10 cellular contexts compared by ENCODE assay signal in the genomic region with DNA sequence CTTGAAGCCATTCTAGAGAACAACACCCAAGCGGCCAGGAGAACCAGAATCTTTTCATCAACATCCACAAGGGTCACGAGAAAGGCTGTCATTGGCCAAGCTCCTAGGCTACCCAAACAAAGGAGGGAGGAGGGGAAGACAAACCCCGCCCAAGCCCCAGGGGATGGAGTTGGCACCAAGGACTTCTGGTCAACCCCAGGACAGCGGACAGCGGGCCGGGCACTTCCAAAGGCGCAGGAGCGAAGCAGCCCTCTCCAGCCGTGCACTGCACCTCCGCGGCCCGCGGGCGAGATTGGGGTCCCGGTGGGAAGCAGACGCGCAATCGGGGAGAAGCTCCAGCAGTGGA. TPM values are rescaled to one million over a fixed set of nuclear protein-coding genes. Genes with fewer than 3 reads are reported as not detected.
A peak's percentile ranks its signal among the peaks of the same experiment; 100 is the strongest.
DNase-seq lines count a peak whose midpoint lies in the region; ATAC-seq and TF ChIP-seq lines count a peak whose summit lies in the region.
"Had no signal": no experiment of that assay in that cellular context is flagged by ENCODE, and none has a peak within 500 bp of the region (broad histone marks: within the 10 kb centered on the region; RNA-seq: fewer than 3 reads in every experiment).

A gene (plus strand): TSS at position 192 of the 346 bp plus-strand sequence. CDS start 395 bp downstream, outside the sequence.

- peak within 1 kb of the TSS; percentile 46 for H3K4me3 Mint-ChIP-seq in natural killer cell treated with Interleukin-12 subunit alpha and Interleukin-12 subunit beta and Interleukin-15 and Interleukin-18, amount 100 ng/mL, for 72 hours

- H3K4me1 ChIP-seq in esophagus squamous epithelium: peaks cover 9 to 29% (median 15%) of the 10 kb centered on the region in 3 donors
- H3K4me1 ChIP-seq in HAP-1: no peaks in the 10 kb centered on the region

- H3K27me3 Mint-ChIP-seq in natural killer cell treated with Interleukin-12 subunit alpha and Interleukin-12 subunit beta and Interleukin-15 and Interleukin-18, amount 100 ng/mL, for 72 hours: peaks cover 31 to 54% of the 10 kb centered on the region in 2 donors

- H3K36me3 ChIP-seq in esophagus squamous epithelium (no peaks in the 10 kb centered on the region), HAP-1 (replicated peaks) (no peaks in the 10 kb centered on the region)
- H3K36me3 ChIP-seq: neutrophil, SJCRH30 had no signal

- H3K9me3 Mint-ChIP-seq in natural killer cell treated with Interleukin-12 subunit alpha and Interleukin-12 subunit beta and Interleukin-15 and Interleukin-18, amount 100 ng/mL, for 72 hours: no peaks in the 10 kb centered on the region

- H3K27ac Mint-ChIP-seq in natural killer cell treated with Interleukin-12 subunit alpha and Interleukin-12 subunit beta and Interleukin-15 and Interleukin-18, amount 100 ng/mL, for 72 hours: no peak within 1 kb of the TSS

- peaks cover 6 to 76% (median 11%) of the 10 kb centered on the region in 4 donors for H3K27me3 ChIP-seq in esophagus squamous epithelium
- H3K27me3 ChIP-seq in HAP-1 (ENCODE audit: low read depth): peaks cover 8% of the 10 kb centered on the region
- H3K27me3 ChIP-seq: SJCRH30 had no signal

- no peak for TF ChIP-seq POLR2A in esophagus squamous epithelium (IDR thresholded peaks at IDR 0.05)

- H3K9me3 ChIP-seq in esophagus squamous epithelium (no peaks in the 10 kb centered on the region), HAP-1 (no peaks in the 10 kb centered on the region)
- H3K9me3 ChIP-seq: neutrophil, SJCRH30 had no signal

- TF ChIP-seq CTCF in esophagus squamous epithelium (IDR thresholded peaks at IDR 0.05): no peak
- no peak for TF ChIP-seq CTCF in GM10248 (IDR thresholded peaks at IDR 0.05; ENCODE audit: control extremely low read depth, extremely low read depth, low read depth, missing control alignments)

- peak within 1 kb of the TSS; percentile 8 to 76 (median 50) for H3K27ac ChIP-seq in esophagus squamous epithelium
- H3K27ac ChIP-seq: neutrophil, SJCRH30 had no signal

- DNase-seq in Right ventricle myocardium inferior (ENCODE audit: missing footprints) (no peak), cardiac septum (ENCODE audit: low spot score) (no peak), esophagus squamous epithelium (lab: John Stamatoyannopoulos, UW) (no peak), GM10248 (ENCODE audit: extremely low spot score) (no peak), HAP-1 (ENCODE audit: low spot score in 2 of 2) (no peak)
- no peak for DNase-seq in natural killer cell treated with Interleukin-12 subunit alpha and Interleukin-12 subunit beta and Interleukin-15 and Interleukin-18, amount 100 ng/mL, for 72 hours (ENCODE audit: low spot score)
- DNase-seq: SJCRH30 had no signal

- intact Hi-C loops in Right ventricle myocardium inferior (cut with DNase I): no loop called here
- intact Hi-C loops in cardiac septum (cut with DNase I): no loop called here
- intact Hi-C loops in esophagus squamous epithelium (cut with DNase I): no loop called here

- 58 to 73% methylated on average over 11 to 12 of the region's 18 CpGs for WGBS in esophagus squamous epithelium, 2 donors

- POLR2A ChIA-PET in GM10248 (lab: Yijun Ruan, JAX): no interaction called here

- H3K4me1 Mint-ChIP-seq in natural killer cell treated with Interleukin-12 subunit alpha and Interleukin-12 subunit beta and Interleukin-15 and Interleukin-18, amount 100 ng/mL, for 72 hours (ENCODE audit: low read depth in 2 of 2): peaks cover 0 to 3% of the 10 kb centered on the region in 2 donors

- in situ Hi-C loops in HAP-1 (cut with MboI; ENCODE audit: low sequenced_read_pairs): no loop called here

- peak; percentile 35 for ATAC-seq in Right ventricle myocardium inferior
- ATAC-seq in natural killer cell treated with Interleukin-12 subunit alpha and Interleukin-12 subunit beta and Interleukin-15 and Interleukin-18, amount 100 ng/mL, for 72 hours: no peak
- no peak for ATAC-seq in GM18517 (IDR thresholded peaks at IDR 0.05; ENCODE audit: unreplicated experiment)
- no peak for ATAC-seq in GM21390 (IDR thresholded peaks at IDR 0.05; ENCODE audit: unreplicated experiment)

- CTCF ChIA-PET in GM10248 (lab: Yijun Ruan, JAX): interaction anchor here (0.8 to 2.1 kb wide), 6 partner anchors 9 to 77 kb away, joined by 3 to 4 read pairs (median 3); no protein-coding TSS in a partner anchor

- peak within 1 kb of the TSS; percentile 31 to 63 (median 48) for H3K4me3 ChIP-seq in esophagus squamous epithelium
- no peak within 1 kb of the TSS for H3K4me3 ChIP-seq in HAP-1
- H3K4me3 ChIP-seq: SJCRH30 had no signal

- no peaks in the 10 kb centered on the region for H3K36me3 Mint-ChIP-seq in natural killer cell treated with Interleukin-12 subunit alpha and Interleukin-12 subunit beta and Interleukin-15 and Interleukin-18, amount 100 ng/mL, for 72 hours

RNA-seq across cellular contexts. Expression of the gene that starts here (rescaled TPM):
- total RNA-seq in Right ventricle myocardium inferior (6.8 TPM), cardiac septum (8.9 TPM), esophagus squamous epithelium (1 to 10 TPM in 3 of 4 donors, under 1 TPM in 1; 0.83 to 3.8 (median 2.0) TPM)
- total RNA-seq in natural killer cell treated with Interleukin-12 subunit alpha and Interleukin-12 subunit beta and Interleukin-15 and Interleukin-18, amount 100 ng/mL, for 72 hours: under 1 TPM; 0.45 to 0.50 TPM
- total RNA-seq: SJCRH30 had no signal
